20 cellular contexts compared by ENCODE assay signal in genomic region chr10:75957721-75958120, GRCh38.
"Had no signal": no experiment of that assay in that cellular context is flagged by ENCODE, and none has a peak within 500 bp of the region (broad histone marks: within the 10 kb centered on the region; RNA-seq: fewer than 3 reads in every experiment).

No MANE protein-coding gene starts in this region.

- DNase-seq: activated CD4-positive, alpha-beta memory T cell treated with anti-CD3 and anti-CD28 coated beads for 36 hours; activated CD4-positive, alpha-beta T cell treated with anti-CD3 and anti-CD28 coated beads, Interleukin-2, amount 10 ng/mL, durations not matched to agents 24 days and 14 days; activated CD4-positive, CD25-positive, alpha-beta regulatory T cell treated with anti-CD3 and anti-CD28 coated beads, Interleukin-2, amount 50 U/mL, for 72 hours; activated CD8-positive, alpha-beta memory T cell treated with anti-CD3 and anti-CD28 coated beads, Interleukin-2, amount 50 U/mL, for 48 hours; activated gamma-delta T cell treated with Interleukin-2 at 50 U/mL for 16 hours; activated T-cell treated with anti-CD3 and anti-CD28 coated beads, Interleukin-2, amount 50 U/mL, for 24 hours; dermis blood vessel endothelial cell; effector CD8-positive, alpha-beta T cell; gastrocnemius medialis; glutamatergic neuron; left ventricle myocardium superior; naive thymus-derived CD4-positive, alpha-beta T cell; posterior cingulate gyrus; right lobe of liver; stimulated activated CD4-positive, alpha-beta T cell treated with anti-CD3 and anti-CD28 coated beads, Interleukin-2, amount 100 ng/mL, for 48 hours; stimulated activated naive CD8-positive, alpha-beta T cell treated with anti-CD3 and anti-CD28 coated beads, Interleukin-15, Interleukin-2, amounts not matched to agents 100 U/mL and 50 U/mL, for 24 hours; T-helper 17 cell; T1000; testis; transverse colon had no signal
